ENCODE assay signal across 24 cellular contexts in genomic region chr1:46053734-46054133, GRCh38.
DNase-seq lines count a peak whose midpoint lies in the region; ATAC-seq and TF ChIP-seq lines count a peak whose summit lies in the region.
"Had no signal": no experiment of that assay in that cellular context is flagged by ENCODE, and none has a peak within 500 bp of the region (broad histone marks: within the 10 kb centered on the region; RNA-seq: fewer than 3 reads in every experiment).

No MANE protein-coding gene starts in this region.

- H3K9me3 ChIP-seq in mesenchymal stem cell (ENCODE audit: control insufficient read depth, low read length): no peaks in the 10 kb centered on the region

- no peak overlapping the region for H3K4me2 ChIP-seq in mesenchymal stem cell (ENCODE audit: low read length, poor library complexity, severe bottlenecking)

- no peak overlapping the region for H2BK12ac ChIP-seq in mesenchymal stem cell (ENCODE audit: low read length in 2 of 2)

- peaks cover 18% of the 10 kb centered on the region for H3K79me1 ChIP-seq in mesenchymal stem cell (replicated peaks; ENCODE audit: low read length, poor library complexity, severe bottlenecking)

- H2BK5ac ChIP-seq in mesenchymal stem cell (ENCODE audit: low read depth, low read length, poor library complexity, severe bottlenecking): no peak overlapping the region

- H3K27me3 ChIP-seq in mesenchymal stem cell (ENCODE audit: control insufficient read depth in 1 of 2, insufficient read depth in 1 of 2, low read length in 2 of 2): no peaks in the 10 kb centered on the region

- H4K8ac ChIP-seq in mesenchymal stem cell (ENCODE audit: low read length): no peak overlapping the region

- WGBS in mesenchymal stem cell: 56% methylated on average over 1 of the region's 2 CpGs

- no peak overlapping the region for H2AFZ ChIP-seq in mesenchymal stem cell (ENCODE audit: low read depth, low read length)

- H3K27ac ChIP-seq in mesenchymal stem cell (ENCODE audit: low read length, poor library complexity, severe bottlenecking): no peak overlapping the region

- no peak overlapping the region for H4K91ac ChIP-seq in mesenchymal stem cell (ENCODE audit: low read length)

- DNase-seq in DMS53 (lab: John Stamatoyannopoulos, UW): peak; percentile 63
- DNase-seq in NCI-H187 treated with DMSO at 0.1 percent for 48 hours (lab: John Stamatoyannopoulos, UW): peak; percentile 83
- peak; percentile 31 for DNase-seq in choroid plexus epithelial cell (ENCODE audit: low read depth)
- DNase-seq in mesenchymal stem cell: peak; percentile 19
- no peak for DNase-seq in NCI-H82 treated with DMSO at 0.1 percent for 48 hours (lab: John Stamatoyannopoulos, UW; ENCODE audit: unreplicated experiment)
- no peak for DNase-seq in ACHN
- DNase-seq in AML-193 (lab: John Stamatoyannopoulos, UW): no peak
- DNase-seq: activated CD4-positive, alpha-beta T cell treated with anti-CD3 and anti-CD28 coated beads, Interleukin-2, amount 50 U/mL, for 48 hours; activated naive CD4-positive, alpha-beta T cell; activated T-cell treated with anti-CD3 and anti-CD28 coated beads, Interleukin-2, amount 50 U/mL, for 72 hours; caudate nucleus; CD4-positive, CD25-positive, alpha-beta regulatory T cell; effector memory CD8-positive, alpha-beta T cell; EL; H9; head of caudate nucleus; kidney; NCI-H146; NCI-H2171 treated with DMSO at 0.1 percent for 48 hours; NCI-H526 treated with DMSO at 0.1 percent for 48 hours; SHP77 treated with DMSO at 0.1 percent for 48 hours had no signal

- peaks cover 13% of the 10 kb centered on the region in 2 experiments for H3K36me3 ChIP-seq in mesenchymal stem cell (ENCODE audit: control insufficient read depth in 1 of 2, insufficient read depth in 2 of 2, low read depth in 1 of 2, low read length in 2 of 2)

- no peak overlapping the region for H2BK120ac ChIP-seq in mesenchymal stem cell (ENCODE audit: low read depth, low read length)

- in situ Hi-C loops in ACHN (cut with HindIII; ENCODE audit: low pct_ligation_motif_present, low pct_unique_long_range_greater_than_20kb, low sequenced_read_pairs): no loop called here

- TF ChIP-seq CTCF in choroid plexus epithelial cell (conservative IDR thresholded peaks at IDR 0.05; ENCODE audit: low read depth, low read length): no peak

- no peaks in the 10 kb centered on the region for H3K4me1 ChIP-seq in mesenchymal stem cell (ENCODE audit: control insufficient read depth, insufficient read depth, low read depth, low read length)

- ATAC-seq in GM21360 (IDR thresholded peaks at IDR 0.05; ENCODE audit: unreplicated experiment): no peak
- ATAC-seq: activated CD4-positive, CD25-positive, alpha-beta regulatory T cell treated with anti-CD3 and anti-CD28 coated beads, Interleukin-2, amount 50 U/mL, for 24 hours; activated T-cell treated with anti-CD3 and anti-CD28 coated beads, Interleukin-2, amount 50 U/mL, for 72 hours; effector memory CD8-positive, alpha-beta T cell; stimulated activated memory B cell treated with anti-CD40 and anti-IgM and Interleukin-4, amounts not matched to agents 10 μg/mL and 1 μg/mL and 100 μg/mL, for 72 hours had no signal

- no peak overlapping the region for H3K23ac ChIP-seq in mesenchymal stem cell (ENCODE audit: low read length in 2 of 2)

- no peak overlapping the region for H3K9ac ChIP-seq in mesenchymal stem cell (ENCODE audit: low read length)

- no peak overlapping the region for H3K4ac ChIP-seq in mesenchymal stem cell (ENCODE audit: low read depth in 1 of 2, low read length in 2 of 2)

- no peak overlapping the region for H3K18ac ChIP-seq in mesenchymal stem cell (ENCODE audit: low read depth in 1 of 2, low read length in 2 of 2)

- H2AK5ac ChIP-seq in mesenchymal stem cell (ENCODE audit: low read length, severe bottlenecking): no peak overlapping the region

- no peak overlapping the region for H2BK15ac ChIP-seq in mesenchymal stem cell (ENCODE audit: low read depth, poor library complexity, severe bottlenecking)

- H3K14ac ChIP-seq in mesenchymal stem cell (ENCODE audit: low read length in 2 of 2): no peak overlapping the region

- H3K4me3 ChIP-seq in choroid plexus epithelial cell (ENCODE audit: low read depth, low read length): no peak overlapping the region
- H3K4me3 ChIP-seq in mesenchymal stem cell (ENCODE audit: insufficient read depth in 1 of 2, low read depth in 1 of 2, low read length in 2 of 2): no peak overlapping the region

Comparison
In these comparisons a context has a peak if more than half of its experiments do, and no peak if none do; other contexts are left out.
1. DNase-seq: peak in DMS53 (single experiment), NCI-H187 treated with DMSO at 0.1 percent for 48 hours (single experiment), choroid plexus epithelial cell (single experiment) and mesenchymal stem cell (single experiment); none in NCI-H82 treated with DMSO at 0.1 percent for 48 hours (single experiment), ACHN (single experiment) and AML-193 (0 of 2).